ENCODE assay signal across 7 cellular contexts in the genomic region with DNA sequence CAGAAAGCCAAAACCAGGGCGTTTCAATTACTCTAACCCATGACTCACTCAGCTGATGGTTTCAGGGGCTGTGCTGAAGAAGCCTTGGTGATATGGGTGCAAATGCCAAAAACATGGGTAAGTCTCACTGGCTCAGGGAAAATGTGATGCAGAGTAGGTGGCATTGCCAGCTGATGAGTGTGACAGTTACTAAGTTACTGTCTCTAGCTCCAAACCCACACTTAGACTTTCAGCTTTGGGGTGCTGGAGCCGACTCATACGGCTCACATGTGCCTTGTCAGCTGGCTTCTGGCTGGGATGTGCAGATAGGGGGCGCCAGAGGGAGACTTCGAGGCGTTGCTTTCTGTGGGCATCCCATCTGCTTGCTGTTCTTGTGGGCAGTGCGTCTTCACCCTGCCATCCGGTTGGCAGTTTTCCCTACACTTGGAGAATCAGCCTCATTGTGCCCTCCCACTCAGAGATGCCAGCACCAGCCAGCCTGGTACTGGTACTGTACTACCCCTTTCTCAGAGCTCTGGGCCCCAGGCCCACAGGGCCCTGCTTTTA. TPM values are rescaled to one million over a fixed set of nuclear protein-coding genes. Genes with fewer than 3 reads are reported as not detected.
DNase-seq lines count a peak whose midpoint lies in the region; ATAC-seq and TF ChIP-seq lines count a peak whose summit lies in the region.

No MANE protein-coding gene starts in this region.

- ATAC-seq in HG03432 (IDR thresholded peaks at IDR 0.05; ENCODE audit: unreplicated experiment) (no peak), HG02973 (IDR thresholded peaks at IDR 0.05; ENCODE audit: unreplicated experiment) (no peak)

- DNase-seq in GM13977 (ENCODE audit: low spot score) (peak; percentile 19), NCI-H2196 (lab: John Stamatoyannopoulos, UW; ENCODE audit: unreplicated experiment) (peak; percentile 69), fibroblast of the aortic adventitia (ENCODE audit: low read depth) (no peak), renal cortical epithelial cell (ENCODE audit: low read depth) (peak; percentile 64)
- peak; percentile 30 for DNase-seq in activated CD8-positive, alpha-beta memory T cell treated with anti-CD3 and anti-CD28 coated beads, Interleukin-2, amount 50 U/mL, for 4 hours

- no peak overlapping the region for H3K4me3 ChIP-seq in fibroblast of the aortic adventitia (ENCODE audit: low read depth, low read length)

- in situ Hi-C loops in GM13977 (cut with MboI; ENCODE audit: low pct_unique_long_range_greater_than_20kb, low sequenced_read_pairs, unreplicated experiment): no loop called here

- peak; percentile 50 for TF ChIP-seq CTCF in GM13977 (IDR thresholded peaks at IDR 0.05; ENCODE audit: extremely low read depth, insufficient read depth, missing control alignments)
- peak; percentile 50 for TF ChIP-seq CTCF in fibroblast of the aortic adventitia (IDR thresholded peaks at IDR 0.05; ENCODE audit: insufficient read depth, low read length)

RNA-seq across cellular contexts. Expression of a gene that starts 11.1 kb away (rescaled TPM):
- total RNA-seq in fibroblast of the aortic adventitia (ENCODE audit: low replicate concordance) (1.4 and 20.0 TPM in 2 replicates), renal cortical epithelial cell (124 and 2,408 TPM in 2 replicates)

RNA-seq across cellular contexts. Expression of a gene that starts 30.2 kb away (rescaled TPM):
- total RNA-seq in fibroblast of the aortic adventitia (ENCODE audit: low replicate concordance) (0.25 and 0.36 TPM in 2 replicates), renal cortical epithelial cell (26.3 and 27.3 TPM in 2 replicates)

RNA-seq across cellular contexts. Expression of a gene that starts 52.5 kb away (rescaled TPM):
- not detected in 2 replicates for total RNA-seq in fibroblast of the aortic adventitia (ENCODE audit: low replicate concordance)
- total RNA-seq in renal cortical epithelial cell: 0.05 and 2.4 TPM in 2 replicates

Comparison
In these comparisons a context has a peak if more than half of its experiments do, and no peak if none do; other contexts are left out.
1. RNA of a gene that starts 30.2 kb away (total RNA-seq): 26.3 to 27.3 TPM in renal cortical epithelial cell; 0.25 to 0.36 TPM in fibroblast of the aortic adventitia; every median in the first group is over 10 times any median in the second.